ENCODE assay signal across 8 cellular contexts in the genomic region with DNA sequence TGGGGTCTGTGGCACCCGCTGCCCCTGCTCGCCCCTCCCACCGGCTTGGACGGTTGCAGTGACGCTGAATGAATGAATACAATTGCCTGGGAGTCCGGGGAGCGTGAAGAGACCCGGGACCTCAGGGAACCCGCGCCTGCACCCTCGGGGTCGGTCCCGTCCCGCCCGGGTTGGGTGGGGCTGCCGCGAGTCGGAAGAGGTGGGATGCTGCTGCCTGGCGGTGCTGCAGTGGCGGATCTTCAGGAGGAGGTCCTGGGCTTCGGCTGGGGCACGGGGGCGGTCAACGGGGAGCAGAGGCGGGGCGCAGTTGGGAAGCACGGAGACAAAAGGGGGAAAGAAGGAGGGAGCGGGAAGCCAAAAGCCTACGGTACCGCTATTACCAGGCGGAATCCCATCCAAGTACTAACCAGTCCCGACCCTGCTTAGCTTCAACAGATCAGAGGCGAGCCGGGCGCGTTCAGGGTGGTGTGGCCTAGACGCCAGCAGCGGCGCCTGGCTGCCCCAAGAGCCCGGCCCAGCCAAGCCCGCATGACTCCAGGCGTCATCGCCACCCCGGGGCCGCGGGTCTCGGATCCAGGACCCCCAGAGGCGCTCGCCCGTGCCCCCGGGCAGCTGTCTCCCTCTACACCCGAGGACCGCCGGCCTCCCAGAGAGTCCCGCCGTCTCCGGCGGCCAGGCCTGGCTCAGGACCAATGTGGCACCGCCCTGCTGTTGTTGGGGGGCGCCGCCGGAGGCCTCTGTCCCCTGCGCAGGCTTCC.
DNase-seq lines count a peak whose midpoint lies in the region; ATAC-seq and TF ChIP-seq lines count a peak whose summit lies in the region.
"Not testable (repeated sequence)": the region's sequence is repeated elsewhere in the genome, so short reads cannot be mapped to it uniquely, and the experiment has no call there.

No MANE protein-coding gene starts in this region.

- H3K27me3 ChIP-seq in SU-DHL-6 (ENCODE audit: low read length); ascending aorta: not testable (repeated sequence)

- H3K9ac ChIP-seq in SU-DHL-6 (ENCODE audit: low read length) = peak overlapping the region; percentile 83

- DNase-seq in ELR (ENCODE audit: low read depth) (peak; percentile 93), ascending aorta (ENCODE audit: low spot score in 2 of 2) (peak; percentile 32 to 88), glutamatergic neuron (peak; percentile 89)
- peak; percentile 89 for DNase-seq in natural killer cell treated with Interleukin-12 subunit alpha and Interleukin-12 subunit beta and Interleukin-15 and Interleukin-18, amount 100 ng/mL, for 72 hours (ENCODE audit: low spot score)
- peak; percentile 92 for DNase-seq in stimulated activated naive B cell treated with anti-CD40 and anti-IgM and Interleukin-4, amounts not matched to agents 10 μg/mL and 1 μg/mL and 100 μg/mL, for 72 hours

- not testable (repeated sequence) for H3K79me2 ChIP-seq in SU-DHL-6 (ENCODE audit: insufficient read depth, low read length)

- H3F3A ChIP-seq in SU-DHL-6 (ENCODE audit: insufficient read depth) = not testable (repeated sequence)

- H4K20me1 ChIP-seq in SU-DHL-6 (ENCODE audit: low read depth, low read length) = not testable (repeated sequence)

- H3K9me3 Mint-ChIP-seq in glutamatergic neuron (ENCODE audit: unreplicated experiment) = peaks cover 22% of the 10 kb centered on the region
- not testable (repeated sequence) for H3K9me3 Mint-ChIP-seq in natural killer cell treated with Interleukin-12 subunit alpha and Interleukin-12 subunit beta and Interleukin-15 and Interleukin-18, amount 100 ng/mL, for 72 hours; stimulated activated naive B cell treated with anti-CD40 and anti-IgM and Interleukin-4, amounts not matched to agents 10 μg/mL and 1 μg/mL and 100 μg/mL, for 72 hours

- ATAC-seq in GM21390 (IDR thresholded peaks at IDR 0.05; ENCODE audit: unreplicated experiment) (peak; percentile 99), HG03378 (IDR thresholded peaks at IDR 0.05; ENCODE audit: unreplicated experiment) (peak; percentile 98)
- peak; percentile 99 to 100 for ATAC-seq in natural killer cell treated with Interleukin-12 subunit alpha and Interleukin-12 subunit beta and Interleukin-15 and Interleukin-18, amount 100 ng/mL, for 72 hours
- peak; percentile 97 to 98 for ATAC-seq in stimulated activated naive B cell treated with anti-CD40 and anti-IgM and Interleukin-4, amounts not matched to agents 10 μg/mL and 1 μg/mL and 100 μg/mL, for 72 hours (replicated peaks)

- H3K27ac Mint-ChIP-seq in glutamatergic neuron (ENCODE audit: unreplicated experiment) = not testable (repeated sequence)
- H3K27ac Mint-ChIP-seq in natural killer cell treated with Interleukin-12 subunit alpha and Interleukin-12 subunit beta and Interleukin-15 and Interleukin-18, amount 100 ng/mL, for 72 hours = peak overlapping the region; percentile 1 to 43
- H3K27ac Mint-ChIP-seq in stimulated activated naive B cell treated with anti-CD40 and anti-IgM and Interleukin-4, amounts not matched to agents 10 μg/mL and 1 μg/mL and 100 μg/mL, for 72 hours = peak overlapping the region; percentile 82

- H3K4me2 ChIP-seq in SU-DHL-6 (ENCODE audit: low read depth, low read length, poor library complexity, severe bottlenecking) = peak overlapping the region; percentile 82

- H3K9me3 ChIP-seq in SU-DHL-6 (ENCODE audit: insufficient read depth, low read length); ascending aorta: not testable (repeated sequence)

- H3K36me3 ChIP-seq in SU-DHL-6 (ENCODE audit: low read length); ascending aorta: not testable (repeated sequence)

- H2AFZ ChIP-seq in SU-DHL-6 (ENCODE audit: low read depth, low read length, severe bottlenecking) = peak overlapping the region; percentile 93

- H3K4me1 ChIP-seq in ascending aorta = peaks cover 3 to 10% of the 10 kb centered on the region in 2 donors

- peak overlapping the region; percentile 73 for H3K4me3 ChIP-seq in SU-DHL-6 (ENCODE audit: insufficient read depth, low read length, poor library complexity, severe bottlenecking)
- H3K4me3 ChIP-seq in ascending aorta = peak overlapping the region; percentile 39 to 63

- intact Hi-C loops in ascending aorta (cut with DNase I) = not testable (repeated sequence)

- H3K36me3 Mint-ChIP-seq in glutamatergic neuron (ENCODE audit: unreplicated experiment) = peaks cover 19% of the 10 kb centered on the region
- peaks cover 28% of the 10 kb centered on the region for H3K36me3 Mint-ChIP-seq in natural killer cell treated with Interleukin-12 subunit alpha and Interleukin-12 subunit beta and Interleukin-15 and Interleukin-18, amount 100 ng/mL, for 72 hours
- not testable (repeated sequence) for H3K36me3 Mint-ChIP-seq in stimulated activated naive B cell treated with anti-CD40 and anti-IgM and Interleukin-4, amounts not matched to agents 10 μg/mL and 1 μg/mL and 100 μg/mL, for 72 hours

- peaks cover 38% of the 10 kb centered on the region for H3K27me3 Mint-ChIP-seq in glutamatergic neuron (ENCODE audit: unreplicated experiment)
- peaks cover 37 to 53% of the 10 kb centered on the region in 2 donors for H3K27me3 Mint-ChIP-seq in natural killer cell treated with Interleukin-12 subunit alpha and Interleukin-12 subunit beta and Interleukin-15 and Interleukin-18, amount 100 ng/mL, for 72 hours
- H3K27me3 Mint-ChIP-seq in stimulated activated naive B cell treated with anti-CD40 and anti-IgM and Interleukin-4, amounts not matched to agents 10 μg/mL and 1 μg/mL and 100 μg/mL, for 72 hours = peaks cover 37 to 50% of the 10 kb centered on the region in 2 donors

- H3K9me2 ChIP-seq in SU-DHL-6 (replicated peaks; ENCODE audit: insufficient read depth, low read length) = not testable (repeated sequence)

- peak overlapping the region; percentile 74 for H3K27ac ChIP-seq in SU-DHL-6 (ENCODE audit: low read depth, low read length)
- peak overlapping the region; percentile 21 to 58 for H3K27ac ChIP-seq in ascending aorta

- peak overlapping the region; percentile 87 for H3K4me3 Mint-ChIP-seq in glutamatergic neuron (ENCODE audit: unreplicated experiment)
- H3K4me3 Mint-ChIP-seq in natural killer cell treated with Interleukin-12 subunit alpha and Interleukin-12 subunit beta and Interleukin-15 and Interleukin-18, amount 100 ng/mL, for 72 hours = peak overlapping the region; percentile 74
- H3K4me3 Mint-ChIP-seq in stimulated activated naive B cell treated with anti-CD40 and anti-IgM and Interleukin-4, amounts not matched to agents 10 μg/mL and 1 μg/mL and 100 μg/mL, for 72 hours = peak overlapping the region; percentile 77 to 79

- not testable (repeated sequence) for TF ChIP-seq CTCF in SU-DHL-6 (IDR thresholded peaks at IDR 0.05; ENCODE audit: insufficient read depth, low read length, poor library complexity, severe bottlenecking); ascending aorta (IDR thresholded peaks at IDR 0.05); glutamatergic neuron (IDR thresholded peaks at IDR 0.05; ENCODE audit: partially characterized antibody, unreplicated experiment)

- not testable (repeated sequence) for H3K4me1 Mint-ChIP-seq in glutamatergic neuron (ENCODE audit: low read depth, unreplicated experiment)
- peaks cover 28% of the 10 kb centered on the region in 2 donors for H3K4me1 Mint-ChIP-seq in natural killer cell treated with Interleukin-12 subunit alpha and Interleukin-12 subunit beta and Interleukin-15 and Interleukin-18, amount 100 ng/mL, for 72 hours (ENCODE audit: low read depth in 2 of 2)
- peaks cover 24 to 41% of the 10 kb centered on the region in 2 donors for H3K4me1 Mint-ChIP-seq in stimulated activated naive B cell treated with anti-CD40 and anti-IgM and Interleukin-4, amounts not matched to agents 10 μg/mL and 1 μg/mL and 100 μg/mL, for 72 hours

Comparison
In these comparisons a context has a peak if more than half of its experiments do, and no peak if none do; other contexts are left out.
1. Peak in every context shown above with its lines: DNase-seq, ATAC-seq, H3K4me3 ChIP-seq and H3K27ac ChIP-seq.